Comparison of ENCODE assay signal across 1 cellular context in genomic region chr19:47745010-47745901, GRCh38.
TF ChIP-seq lines count a peak whose summit lies in the region.

NOP53 (plus strand) TSS chr19:47745546; CDS start chr19:47745560, 14 bp downstream.

TF ChIP-seq in H1, 55 proteins besides CTCF, POLR2A, EP300 and RAD21:
- TF ChIP-seq SIX5 (IDR thresholded peaks at IDR 0.05; ENCODE audit: low read depth, low read length): peak; percentile 86
- no peak for TF ChIP-seq RFX5 (IDR thresholded peaks at IDR 0.05; ENCODE audit: borderline replicate concordance, low read depth, low read length)
- TF ChIP-seq SP2 (IDR thresholded peaks at IDR 0.05; ENCODE audit: low read length): peak; percentile 28; the same call in 1 of the 2 replicates
- TF ChIP-seq PHF8 (conservative IDR thresholded peaks at IDR 0.05; ENCODE audit: low read depth, low read length): peak; percentile 99
- TF ChIP-seq TAF1 (IDR thresholded peaks at IDR 0.05; ENCODE audit: low read depth, low read length): peak; percentile 98
- TF ChIP-seq POLR2AphosphoS5 (IDR thresholded peaks at IDR 0.05; ENCODE audit: low read depth, low read length): peak; percentile 98
- peak; percentile 72 for TF ChIP-seq SP1 (IDR thresholded peaks at IDR 0.05; ENCODE audit: low read depth, low read length)
- TF ChIP-seq POU5F1 (IDR thresholded peaks at IDR 0.05; ENCODE audit: low read depth, low read length): no peak
- peak; percentile 93 for TF ChIP-seq SAP30 (IDR thresholded peaks at IDR 0.05; ENCODE audit: insufficient read depth, insufficient replicate concordance, low read length)
- TF ChIP-seq YY1 (IDR thresholded peaks at IDR 0.05; ENCODE audit: low read depth, low read length): peak; percentile 100
- no peak for TF ChIP-seq FOSL1 (IDR thresholded peaks at IDR 0.05; ENCODE audit: insufficient read depth, low read depth, low read length)
- TF ChIP-seq CREB1 (IDR thresholded peaks at IDR 0.05): peak; percentile 90
- TF ChIP-seq RXRA (IDR thresholded peaks at IDR 0.05; ENCODE audit: insufficient read depth, low read depth, low read length): no peak
- no peak for TF ChIP-seq CBX5 (IDR thresholded peaks at IDR 0.05; ENCODE audit: low read depth, low read length)
- no peak for TF ChIP-seq BCL11A (IDR thresholded peaks at IDR 0.05; ENCODE audit: low read depth in 2 of 2, low read length in 2 of 2)
- no peak for TF ChIP-seq HDAC6 (IDR thresholded peaks at IDR 0.05; ENCODE audit: low read depth, low read length)
- TF ChIP-seq CTBP2 (IDR thresholded peaks at IDR 0.05; ENCODE audit: borderline replicate concordance, insufficient read depth, insufficient read length, low read length): no peak
- no peak for TF ChIP-seq ZNF274 (IDR thresholded peaks at IDR 0.05; ENCODE audit: borderline replicate concordance, extremely low read depth, low read length)
- TF ChIP-seq BRCA1 (IDR thresholded peaks at IDR 0.05; ENCODE audit: low read depth, low read length): no peak
- TF ChIP-seq TEAD4 (IDR thresholded peaks at IDR 0.05; ENCODE audit: low read depth, low read length): no peak
- no peak for TF ChIP-seq USF2 (IDR thresholded peaks at IDR 0.05; ENCODE audit: low read length)
- TF ChIP-seq EGR1 (IDR thresholded peaks at IDR 0.05; ENCODE audit: borderline replicate concordance, low read depth, low read length): no peak
- no peak for TF ChIP-seq CHD1 (IDR thresholded peaks at IDR 0.05; ENCODE audit: low read depth, low read length)
- TF ChIP-seq GTF2F1 (IDR thresholded peaks at IDR 0.05; ENCODE audit: borderline replicate concordance, low read depth, low read length): peak; percentile 90; the same call in 1 of the 2 replicates
- TF ChIP-seq TAF7 (optimal IDR thresholded peaks at IDR 0.05; ENCODE audit: borderline replicate concordance, low read depth, low read length): peak; percentile 87
- TF ChIP-seq ASH2L (IDR thresholded peaks at IDR 0.05; ENCODE audit: low read length): peak; percentile 71
- TF ChIP-seq NRF1 (IDR thresholded peaks at IDR 0.05; ENCODE audit: low read depth, low read length): peak; percentile 43
- peak; percentile 95 for TF ChIP-seq TBP (IDR thresholded peaks at IDR 0.05; ENCODE audit: low read depth, low read length)
- peak; percentile 48; the same call in 1 of the 2 replicates for TF ChIP-seq E2F6 (IDR thresholded peaks at IDR 0.05)
- TF ChIP-seq ATF3 (IDR thresholded peaks at IDR 0.05; ENCODE audit: insufficient read depth, low read depth, low read length): no peak
- TF ChIP-seq CEBPB (IDR thresholded peaks at IDR 0.05; ENCODE audit: low read depth, low read length): no peak
- peak; percentile 86; the same call in 1 of the 2 replicates for TF ChIP-seq GABPA (IDR thresholded peaks at IDR 0.05; ENCODE audit: borderline replicate concordance, insufficient read depth, low read length)
- TF ChIP-seq SP4 (IDR thresholded peaks at IDR 0.05; ENCODE audit: low read length): 0 out of 2 replicates have a peak, but pooled peaks have one; percentile 72
- no peak for TF ChIP-seq RNF2 (IDR thresholded peaks at IDR 0.05; ENCODE audit: borderline replicate concordance, low read depth, low read length, missing control alignments, poor library complexity, severe bottlenecking)
- TF ChIP-seq SIN3A (conservative IDR thresholded peaks at IDR 0.05 in 1 of 2, IDR thresholded peaks at IDR 0.05 in 1 of 2; ENCODE audit: low read depth in 1 of 2, low read length in 2 of 2): peak in 1 of 2 experiments; percentile 70; a peak in 1 of 4 replicates
- TF ChIP-seq CHD2 (IDR thresholded peaks at IDR 0.05; ENCODE audit: low read length): peak; percentile 54; the same call in 1 of the 2 replicates
- peak; percentile 76 for TF ChIP-seq KDM5A (IDR thresholded peaks at IDR 0.05; ENCODE audit: low read length)
- TF ChIP-seq KDM4A (IDR thresholded peaks at IDR 0.05; ENCODE audit: low read depth, low read length, severe bottlenecking): peak; percentile 68
- no peak for TF ChIP-seq NANOG (IDR thresholded peaks at IDR 0.05; ENCODE audit: insufficient read depth, low read depth, low read length, poor library complexity, severe bottlenecking)
- no peak for TF ChIP-seq CHD7 (IDR thresholded peaks at IDR 0.05; ENCODE audit: insufficient replicate concordance, low read length)
- TF ChIP-seq BACH1 (IDR thresholded peaks at IDR 0.05; ENCODE audit: low read length): no peak
- no peak for TF ChIP-seq KDM1A (IDR thresholded peaks at IDR 0.05; ENCODE audit: borderline replicate concordance, low read length)
- no peak for TF ChIP-seq SIRT6 (IDR thresholded peaks at IDR 0.05; ENCODE audit: low read length)
- no peak for TF ChIP-seq CBX8 (IDR thresholded peaks at IDR 0.05; ENCODE audit: borderline replicate concordance, low read depth, low read length)
- 0 out of 2 replicates have a peak, but pooled peaks have one; percentile 54 for TF ChIP-seq RBBP5 (IDR thresholded peaks at IDR 0.05; ENCODE audit: borderline replicate concordance, low read depth, low read length)
- TF ChIP-seq SRF (IDR thresholded peaks at IDR 0.05; ENCODE audit: low read depth, low read length): no peak
- no peak for TF ChIP-seq JUN (IDR thresholded peaks at IDR 0.05; ENCODE audit: low read depth, low read length)
- no peak for TF ChIP-seq SUZ12 (IDR thresholded peaks at IDR 0.05; ENCODE audit: low read length)
- TF ChIP-seq MAX (IDR thresholded peaks at IDR 0.05): peak; percentile 54; the same call in 1 of the 2 replicates
